ENCODE assay signal across 2 cellular contexts in the genomic region with DNA sequence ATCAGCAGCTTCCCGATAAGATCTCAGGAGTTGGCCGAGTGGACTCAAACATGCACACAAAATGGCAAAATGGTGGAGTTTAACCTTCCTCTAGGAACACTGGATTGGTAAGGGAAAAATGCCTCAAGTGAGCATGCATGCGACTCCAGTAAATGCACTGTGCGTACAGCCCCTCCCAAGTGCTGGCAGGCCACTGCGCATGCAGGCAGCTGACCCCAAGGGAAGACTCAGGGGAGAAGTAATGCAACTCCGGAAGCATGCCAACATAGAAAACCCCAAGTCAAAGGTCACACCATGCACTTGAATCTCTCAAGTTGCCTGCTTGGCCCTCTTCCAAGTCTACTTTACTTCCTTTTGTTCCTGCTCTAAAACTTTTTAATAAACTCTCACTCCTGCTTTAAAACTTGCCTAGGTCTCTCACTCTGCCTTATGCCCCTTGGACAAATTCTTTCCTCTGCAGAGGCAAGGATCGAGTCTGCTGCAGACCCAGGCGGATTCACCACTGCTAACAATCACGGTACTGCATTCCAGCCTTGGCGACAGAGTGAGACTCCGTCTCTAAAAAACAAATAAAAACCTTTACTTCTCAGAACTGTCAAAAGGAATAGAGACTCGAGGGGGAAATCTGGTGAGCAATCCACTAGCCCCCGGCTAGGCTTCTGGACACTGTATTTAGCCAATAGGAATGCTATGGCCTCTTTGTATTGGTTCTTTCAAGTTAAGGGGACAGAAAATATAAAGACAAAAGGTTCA.
TF ChIP-seq lines count a peak whose summit lies in the region.

No MANE protein-coding gene starts in this region.

TF ChIP-seq in HCT116, 20 proteins besides CTCF, POLR2A, EP300 and RAD21 (continued from another document):
- TF ChIP-seq, protein P1, sequence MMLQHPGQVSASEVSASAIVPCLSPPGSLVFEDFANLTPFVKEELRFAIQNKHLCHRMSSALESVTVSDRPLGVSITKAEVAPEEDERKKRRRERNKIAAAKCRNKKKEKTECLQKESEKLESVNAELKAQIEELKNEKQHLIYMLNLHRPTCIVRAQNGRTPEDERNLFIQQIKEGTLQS (IDR thresholded peaks at IDR 0.05) = no peak
- TF ChIP-seq, protein P2, sequence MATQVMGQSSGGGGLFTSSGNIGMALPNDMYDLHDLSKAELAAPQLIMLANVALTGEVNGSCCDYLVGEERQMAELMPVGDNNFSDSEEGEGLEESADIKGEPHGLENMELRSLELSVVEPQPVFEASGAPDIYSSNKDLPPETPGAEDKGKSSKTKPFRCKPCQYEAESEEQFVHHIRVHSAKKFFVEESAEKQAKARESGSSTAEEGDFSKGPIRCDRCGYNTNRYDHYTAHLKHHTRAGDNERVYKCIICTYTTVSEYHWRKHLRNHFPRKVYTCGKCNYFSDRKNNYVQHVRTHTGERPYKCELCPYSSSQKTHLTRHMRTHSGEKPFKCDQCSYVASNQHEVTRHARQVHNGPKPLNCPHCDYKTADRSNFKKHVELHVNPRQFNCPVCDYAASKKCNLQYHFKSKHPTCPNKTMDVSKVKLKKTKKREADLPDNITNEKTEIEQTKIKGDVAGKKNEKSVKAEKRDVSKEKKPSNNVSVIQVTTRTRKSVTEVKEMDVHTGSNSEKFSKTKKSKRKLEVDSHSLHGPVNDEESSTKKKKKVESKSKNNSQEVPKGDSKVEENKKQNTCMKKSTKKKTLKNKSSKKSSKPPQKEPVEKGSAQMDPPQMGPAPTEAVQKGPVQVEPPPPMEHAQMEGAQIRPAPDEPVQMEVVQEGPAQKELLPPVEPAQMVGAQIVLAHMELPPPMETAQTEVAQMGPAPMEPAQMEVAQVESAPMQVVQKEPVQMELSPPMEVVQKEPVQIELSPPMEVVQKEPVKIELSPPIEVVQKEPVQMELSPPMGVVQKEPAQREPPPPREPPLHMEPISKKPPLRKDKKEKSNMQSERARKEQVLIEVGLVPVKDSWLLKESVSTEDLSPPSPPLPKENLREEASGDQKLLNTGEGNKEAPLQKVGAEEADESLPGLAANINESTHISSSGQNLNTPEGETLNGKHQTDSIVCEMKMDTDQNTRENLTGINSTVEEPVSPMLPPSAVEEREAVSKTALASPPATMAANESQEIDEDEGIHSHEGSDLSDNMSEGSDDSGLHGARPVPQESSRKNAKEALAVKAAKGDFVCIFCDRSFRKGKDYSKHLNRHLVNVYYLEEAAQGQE (IDR thresholded peaks at IDR 0.05; ENCODE audit: low read depth) = no peak
- TF ChIP-seq EZH2phosphoT487 (IDR thresholded peaks at IDR 0.05; ENCODE audit: borderline replicate concordance) (no peak), TCF7L2 (IDR thresholded peaks at IDR 0.05; ENCODE audit: borderline replicate concordance, extremely low read depth, insufficient read depth, insufficient read length) (no peak), ZNF274 (IDR thresholded peaks at IDR 0.05; ENCODE audit: low read depth, low read length) (no peak), SIN3A (IDR thresholded peaks at IDR 0.05; ENCODE audit: low read depth) (no peak), SP1 (IDR thresholded peaks at IDR 0.05; ENCODE audit: low read depth) (no peak), CBX3 (IDR thresholded peaks at IDR 0.05; ENCODE audit: low read depth) (no peak), EGR1 (IDR thresholded peaks at IDR 0.05; ENCODE audit: low read depth) (no peak), FOSL1 (IDR thresholded peaks at IDR 0.05; ENCODE audit: low read depth) (no peak), POLR2AphosphoS5 (IDR thresholded peaks at IDR 0.05; ENCODE audit: low read depth, low read length) (no peak), JUND (IDR thresholded peaks at IDR 0.05) (no peak), ELF1 (IDR thresholded peaks at IDR 0.05; ENCODE audit: borderline replicate concordance, low read depth) (no peak), CEBPB (IDR thresholded peaks at IDR 0.05; ENCODE audit: low read depth) (no peak), EZH2 (IDR thresholded peaks at IDR 0.05) (no peak), YY1 (IDR thresholded peaks at IDR 0.05; ENCODE audit: extremely low read depth, insufficient replicate concordance, low read depth, low read length) (no peak)
- TF ChIP-seq, protein P3, sequence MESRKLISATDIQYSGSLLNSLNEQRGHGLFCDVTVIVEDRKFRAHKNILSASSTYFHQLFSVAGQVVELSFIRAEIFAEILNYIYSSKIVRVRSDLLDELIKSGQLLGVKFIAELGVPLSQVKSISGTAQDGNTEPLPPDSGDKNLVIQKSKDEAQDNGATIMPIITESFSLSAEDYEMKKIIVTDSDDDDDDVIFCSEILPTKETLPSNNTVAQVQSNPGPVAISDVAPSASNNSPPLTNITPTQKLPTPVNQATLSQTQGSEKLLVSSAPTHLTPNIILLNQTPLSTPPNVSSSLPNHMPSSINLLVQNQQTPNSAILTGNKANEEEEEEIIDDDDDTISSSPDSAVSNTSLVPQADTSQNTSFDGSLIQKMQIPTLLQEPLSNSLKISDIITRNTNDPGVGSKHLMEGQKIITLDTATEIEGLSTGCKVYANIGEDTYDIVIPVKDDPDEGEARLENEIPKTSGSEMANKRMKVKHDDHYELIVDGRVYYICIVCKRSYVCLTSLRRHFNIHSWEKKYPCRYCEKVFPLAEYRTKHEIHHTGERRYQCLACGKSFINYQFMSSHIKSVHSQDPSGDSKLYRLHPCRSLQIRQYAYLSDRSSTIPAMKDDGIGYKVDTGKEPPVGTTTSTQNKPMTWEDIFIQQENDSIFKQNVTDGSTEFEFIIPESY (IDR thresholded peaks at IDR 0.05; ENCODE audit: extremely low read depth, insufficient replicate concordance, low read length) = no peak
- TF ChIP-seq, protein P4, sequence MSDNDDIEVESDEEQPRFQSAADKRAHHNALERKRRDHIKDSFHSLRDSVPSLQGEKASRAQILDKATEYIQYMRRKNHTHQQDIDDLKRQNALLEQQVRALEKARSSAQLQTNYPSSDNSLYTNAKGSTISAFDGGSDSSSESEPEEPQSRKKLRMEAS (IDR thresholded peaks at IDR 0.05) = no peak

TF ChIP-seq in endothelial cell of umbilical vein, 7 proteins besides CTCF, POLR2A, EP300 and RAD21:
- no peak for TF ChIP-seq POLR2AphosphoS5 (IDR thresholded peaks at IDR 0.05; ENCODE audit: insufficient read depth, low read depth, low read length)
- no peak for TF ChIP-seq GATA2 (IDR thresholded peaks at IDR 0.05; ENCODE audit: insufficient read depth, insufficient read length, low read depth, low read length)
- TF ChIP-seq FOS (IDR thresholded peaks at IDR 0.05; ENCODE audit: borderline replicate concordance, insufficient read depth, low read length) = no peak
- TF ChIP-seq MYC (IDR thresholded peaks at IDR 0.05; ENCODE audit: low read depth, low read length) = no peak
- TF ChIP-seq, protein P4 (IDR thresholded peaks at IDR 0.05; ENCODE audit: insufficient read depth, insufficient read length) = no peak
- TF ChIP-seq EZH2 (IDR thresholded peaks at IDR 0.05; ENCODE audit: borderline replicate concordance, low read depth, low read length, severe bottlenecking) = no peak
- no peak for TF ChIP-seq JUN (IDR thresholded peaks at IDR 0.05; ENCODE audit: borderline replicate concordance, insufficient read depth, insufficient read length, low read depth)
